ENCODE assay signal across 1 cellular context in genomic region chr15:44984144-44984543, GRCh38.
TF ChIP-seq lines count a peak whose summit lies in the region.

No MANE protein-coding gene starts in this region.

TF ChIP-seq in SK-N-SH, 30 proteins besides CTCF, POLR2A, EP300 and RAD21:
- TF ChIP-seq MXI1 (IDR thresholded peaks at IDR 0.05; ENCODE audit: low read depth, low read length): peak; percentile 39; the same call in 1 of the 2 replicates
- peak; percentile 77 for TF ChIP-seq FOXJ3 (CRISPR knock-in tag; IDR thresholded peaks at IDR 0.05)
- TF ChIP-seq GATA2 (CRISPR knock-in tag; IDR thresholded peaks at IDR 0.05): peak; percentile 65
- peak; percentile 41; the same call in 1 of the 2 replicates for TF ChIP-seq RCOR1 (IDR thresholded peaks at IDR 0.05; ENCODE audit: low read length)
- peak; percentile 33; the same call in 1 of the 2 replicates for TF ChIP-seq TCF12 (IDR thresholded peaks at IDR 0.05)
- peak; percentile 49 for TF ChIP-seq CHD2 (IDR thresholded peaks at IDR 0.05; ENCODE audit: low read length, partially characterized antibody)
